In the genomic region with DNA sequence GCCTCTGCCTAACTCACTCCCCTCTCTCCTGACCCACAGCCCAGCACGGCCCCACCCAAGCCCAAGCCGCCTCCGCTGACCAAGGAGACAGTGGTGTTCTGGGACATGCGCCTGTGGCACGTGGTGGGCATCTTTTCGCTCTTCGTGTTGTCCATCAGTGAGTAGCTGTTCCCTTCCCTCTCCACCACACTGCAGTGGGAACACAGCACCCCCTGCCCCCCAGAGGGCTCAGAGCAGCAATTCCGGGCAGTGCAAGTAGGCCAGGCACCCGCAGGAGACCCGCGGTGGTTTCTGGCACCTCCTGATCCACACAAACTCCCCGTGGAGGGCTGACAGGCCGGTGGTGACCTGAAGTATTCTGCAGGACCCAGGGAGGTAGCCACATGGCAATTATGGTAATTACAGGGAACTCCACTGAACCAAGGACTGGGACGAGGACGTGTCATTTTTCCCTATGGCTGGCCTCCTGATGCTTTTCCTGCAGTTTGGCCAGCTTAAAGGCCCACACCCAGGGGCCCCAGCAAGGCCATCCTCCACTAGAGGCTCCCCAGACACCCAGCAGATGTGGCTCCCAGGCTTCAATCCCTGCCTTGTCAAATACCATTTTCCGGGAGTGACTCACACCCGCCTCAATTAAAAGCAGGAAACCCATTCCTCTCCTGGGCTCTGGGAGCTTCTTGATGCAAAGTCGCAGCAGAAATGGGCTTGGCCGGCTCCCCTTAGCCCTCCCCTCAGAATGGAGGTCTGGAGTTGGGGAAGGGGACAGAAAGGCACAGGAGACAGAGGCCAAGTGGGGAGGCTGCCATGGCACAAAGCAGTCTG, we compare ENCODE assay signal across 11 cellular contexts. TPM values are rescaled to one million over a fixed set of nuclear protein-coding genes. Genes with fewer than 3 reads are reported as not detected.
DNase-seq lines count a peak whose midpoint lies in the region; ATAC-seq and TF ChIP-seq lines count a peak whose summit lies in the region.
"Had no signal": no experiment of that assay in that cellular context is flagged by ENCODE, and none has a peak within 500 bp of the region (broad histone marks: within the 10 kb centered on the region; RNA-seq: fewer than 3 reads in every experiment).

No MANE protein-coding gene starts in this region.

- no peak for TF ChIP-seq EP300 in transverse colon (IDR thresholded peaks at IDR 0.05; ENCODE audit: low read depth)

- DNase-seq in Right ventricle myocardium inferior (ENCODE audit: missing footprints) (peak; percentile 63), right atrium auricular region (ENCODE audit: low spot score) (no peak), NT2/D1 (ENCODE audit: low read depth, low spot score) (peak; percentile 56), glomerular visceral epithelial cell (ENCODE audit: extremely low spot score) (peak; percentile 28), transverse colon (peak; percentile 14), hypothalamus (lab: John Stamatoyannopoulos, UW) (no peak)

- TF ChIP-seq POLR2A in transverse colon (IDR thresholded peaks at IDR 0.05) = no peak

- no peak overlapping the region for H3K9ac ChIP-seq in NT2/D1 (ENCODE audit: insufficient read length, low read depth)

- no peak for TF ChIP-seq CTCF in right atrium auricular region (IDR thresholded peaks at IDR 0.05)
- TF ChIP-seq CTCF in transverse colon (IDR thresholded peaks at IDR 0.05) = no peak

- H3K9me3 ChIP-seq in right atrium auricular region = no peaks in the 10 kb centered on the region
- H3K9me3 ChIP-seq in NT2/D1 (ENCODE audit: insufficient read depth, low read length) = no peaks in the 10 kb centered on the region
- H3K9me3 ChIP-seq in transverse colon = no peaks in the 10 kb centered on the region
- H3K9me3 ChIP-seq: SJCRH30 had no signal

- H3K36me3 ChIP-seq in right atrium auricular region (no peaks in the 10 kb centered on the region), NT2/D1 (ENCODE audit: insufficient read depth, insufficient read length, low read length) (no peaks in the 10 kb centered on the region), transverse colon (no peaks in the 10 kb centered on the region)
- H3K36me3 ChIP-seq: SJCRH30 had no signal

- 74% methylated on average over 13 of the region's 19 CpGs; no CpG with 5 or more reads in 1 of the 2 donors for WGBS in transverse colon (ENCODE audit: low coverage in 1 of 2), 2 donors

- intact Hi-C loops in Right ventricle myocardium inferior (cut with DNase I) = loop anchor here (1.0 to 10.0 kb wide), 4 partner anchors 141 to 299 kb away; no protein-coding TSS in a partner anchor
- intact Hi-C loops in transverse colon (cut with DNase I; ENCODE audit: low total_unique reads) = loop anchor here (2.0 to 10.0 kb wide), 2 partner anchors 159 to 203 kb away; partner anchors contain the start of gene MYL3

- no peak overlapping the region for H3K4me3 ChIP-seq in right atrium auricular region
- H3K4me3 ChIP-seq in NT2/D1 (ENCODE audit: insufficient read length, low read depth) = no peak overlapping the region
- no peak overlapping the region for H3K4me3 ChIP-seq in transverse colon
- H3K4me3 ChIP-seq: SJCRH30 had no signal

- in situ Hi-C loops in transverse colon (cut with MboI; ENCODE audit: low pct_ligation_motif_present in 1 of 4, low pct_unique_long_range_greater_than_20kb in 1 of 4, low sequenced_read_pairs in 3 of 4) = loop anchor here (25.0 kb wide), 4 partner anchors 156 to 656 kb away; partner anchors contain the start of gene MYL3 (in 1 of the 4)

- no peaks in the 10 kb centered on the region for H3K27me3 ChIP-seq in right atrium auricular region
- H3K27me3 ChIP-seq in NT2/D1 (ENCODE audit: insufficient read depth, insufficient read length) = peaks cover 19% of the 10 kb centered on the region
- peaks cover 21% of the 10 kb centered on the region for H3K27me3 ChIP-seq in transverse colon
- H3K27me3 ChIP-seq: SJCRH30 had no signal

- no peak overlapping the region for H3K27ac ChIP-seq in right atrium auricular region
- H3K27ac ChIP-seq in transverse colon = no peak overlapping the region
- H3K27ac ChIP-seq: SJCRH30 had no signal

- ATAC-seq in Right ventricle myocardium inferior (no peak), GM18858 (IDR thresholded peaks at IDR 0.05; ENCODE audit: unreplicated experiment) (no peak), GM21528 (IDR thresholded peaks at IDR 0.05; ENCODE audit: low FRiP score, unreplicated experiment) (no peak)

- H3K4me1 ChIP-seq in right atrium auricular region (peaks cover 0 to 13% of the 10 kb centered on the region in 2 donors), NT2/D1 (ENCODE audit: insufficient read depth, insufficient read length) (peaks cover 29% of the 10 kb centered on the region), transverse colon (peaks cover 0 to 8% (median 5%) of the 10 kb centered on the region in 4 donors)
- H3K4me1 ChIP-seq: SJCRH30 had no signal

RNA-seq across cellular contexts. Expression of gene TMIE, which starts 4.8 kb away (rescaled TPM):
- total RNA-seq in Right ventricle myocardium inferior (0.89 TPM), right atrium auricular region (not detected), transverse colon (not detected)

RNA-seq across cellular contexts. Expression of gene PRSS50, which starts 11.7 kb away (rescaled TPM):
- total RNA-seq in Right ventricle myocardium inferior (0.11 TPM), right atrium auricular region (under 1 TPM in 1 of 2 donors, not detected in 1; 0.12 TPM), transverse colon (under 1 TPM in 1 of 4 donors, not detected in 3; 0.14 TPM)
- total RNA-seq: activated CD8-positive, alpha-beta T cell treated with anti-CD3 and anti-CD28 coated beads, Interleukin-2, amount 10 ng/mL, durations not matched to agents 7 days and 5 days; dermis microvascular lymphatic vessel endothelial cell; SJCRH30 had no signal

RNA-seq across cellular contexts. Expression of gene ALS2CL, which starts 12.5 kb away (rescaled TPM):
- total RNA-seq in Right ventricle myocardium inferior (36.9 TPM), right atrium auricular region (10 to 100 TPM in 1 of 2 donors, 1 to 10 TPM in 1; 8.3 to 12.5 TPM), transverse colon (100 to 1,000 TPM in 2 of 4 donors, 10 to 100 TPM in 2; 67.5 to 212 (median 116) TPM)

Comparison
In these comparisons a context has a peak if more than half of its experiments do, and no peak if none do; other contexts are left out.
1. DNase-seq: peak in Right ventricle myocardium inferior (single experiment), NT2/D1 (single experiment), glomerular visceral epithelial cell (single experiment) and transverse colon (single experiment); none in right atrium auricular region (single experiment) and hypothalamus (0 of 51).